In the genomic region with DNA sequence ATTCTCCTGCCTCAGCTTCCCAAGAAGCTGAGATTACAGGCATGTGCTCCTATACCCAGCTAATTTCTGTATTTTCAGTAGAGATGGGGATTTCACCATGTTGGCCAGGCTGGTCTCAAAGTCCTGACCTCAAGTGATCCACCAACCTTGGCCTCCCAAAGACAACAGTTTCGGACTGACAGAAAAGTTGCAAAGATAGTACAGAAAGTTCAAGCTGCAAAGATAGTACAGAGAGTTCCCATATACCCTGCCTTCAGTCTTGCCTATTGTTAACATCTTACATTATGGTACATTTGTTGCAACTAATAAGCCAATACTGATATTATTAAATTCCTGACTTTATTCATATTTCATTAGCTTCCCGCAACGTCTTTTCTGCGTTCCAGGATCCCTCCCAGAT, we compare ENCODE assay signal across 31 cellular contexts.
"Had no signal": no experiment of that assay in that cellular context is flagged by ENCODE, and none has a peak within 500 bp of the region (broad histone marks: within the 10 kb centered on the region; RNA-seq: fewer than 3 reads in every experiment).

No MANE protein-coding gene starts in this region.

- H3K4me3 ChIP-seq: PC-9 had no signal

- H3K4me2 ChIP-seq: PC-9 had no signal

- FAIRE-seq: RCC 7860 had no signal

- H2AFZ ChIP-seq: PC-9 had no signal

- H3K27ac ChIP-seq: brain microvascular endothelial cell, PC-9, RWPE1, VCaP had no signal

- ATAC-seq: activated naive CD8-positive, alpha-beta T cell treated with anti-CD3 and anti-CD28 coated beads, Interleukin-2, amount 50 U/mL, for 24 hours; activated T-cell treated with anti-CD3 and anti-CD28 coated beads, Interleukin-2, amount 50 U/mL, for 4 hours; Right ventricle myocardium inferior; SK-N-SH treated with all-trans-retinoic acid at 6 μM for 48 hours; T-cell had no signal

- DNase-seq: activated B cell treated with CpG ODN at 0.5 μM for 24 hours; activated CD4-positive, alpha-beta memory T cell treated with anti-CD3 and anti-CD28 coated beads for 36 hours; activated CD4-positive, alpha-beta T cell treated with anti-CD3 and anti-CD28 coated beads for 4 hours; activated CD4-positive, alpha-beta T cell treated with anti-CD3 and anti-CD28 coated beads, Interleukin-2, amount 50 U/mL, for 1 hour; activated CD4-positive, CD25-positive, alpha-beta regulatory T cell treated with anti-CD3 and anti-CD28 coated beads, Interleukin-2, amount 50 U/mL, for 72 hours; activated CD8-positive, alpha-beta memory T cell treated with anti-CD3 and anti-CD28 coated beads, Interleukin-2, amount 50 U/mL, for 4 hours; activated effector memory CD4-positive, alpha-beta T cell treated with Interleukin-2 at 50 U/mL for 16 hours; activated naive CD4-positive, alpha-beta T cell treated with anti-CD3 and anti-CD28 coated beads, Interleukin-2, amount 10 ng/mL, durations not matched to agents 7 days and 5 days; activated naive CD8-positive, alpha-beta T cell treated with anti-CD3 and anti-CD28 coated beads, Interleukin-2, amount 50 U/mL, for 24 hours; activated T-cell treated with anti-CD3 and anti-CD28 coated beads for 4 hours; activated T-cell treated with anti-CD3 and anti-CD28 coated beads, Interleukin-2, amount 50 U/mL, for 4 hours; anterior cingulate cortex; brain microvascular endothelial cell; central memory CD4-positive, alpha-beta T cell; NCI-H1105; NCI-H1417 treated with DMSO at 0.1 percent for 48 hours; NCI-H187 treated with DMSO at 0.1 percent for 48 hours; NCI-H2081; NCI-H226; NCI-H524 treated with DMSO at 0.1 percent for 48 hours; NK-92 treated with Interleukin-12 subunit alpha and Interleukin-12 subunit beta, amount 100 ng/mL, for 24 hours; PC-9; SIG-M5; T-cell; T-helper 2 cell; T-helper 9 cell had no signal

- H3K36me3 ChIP-seq: brain microvascular endothelial cell had no signal
